1 cellular context compared by ENCODE assay signal in the genomic region with DNA sequence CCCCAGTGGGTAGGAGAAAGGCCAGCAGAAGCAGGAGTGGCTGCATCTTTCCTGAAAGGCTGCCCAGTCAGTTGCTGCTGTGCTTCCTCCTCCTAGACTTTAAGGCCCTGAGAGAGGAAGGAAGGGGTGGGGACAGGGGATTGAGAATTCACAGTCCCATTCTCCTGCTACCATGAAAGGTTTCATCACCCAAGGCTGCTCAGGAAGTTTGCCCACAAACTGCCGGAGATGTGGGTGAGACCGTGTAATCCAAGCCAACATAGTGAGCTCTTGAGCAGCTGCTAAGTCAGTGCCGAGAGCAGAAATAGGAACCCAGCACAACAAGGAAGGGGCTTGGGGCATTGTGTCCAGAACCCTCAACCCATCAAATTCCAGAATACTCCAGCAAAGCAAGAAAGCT.
TF ChIP-seq lines count a peak whose summit lies in the region.

A gene with protein sequence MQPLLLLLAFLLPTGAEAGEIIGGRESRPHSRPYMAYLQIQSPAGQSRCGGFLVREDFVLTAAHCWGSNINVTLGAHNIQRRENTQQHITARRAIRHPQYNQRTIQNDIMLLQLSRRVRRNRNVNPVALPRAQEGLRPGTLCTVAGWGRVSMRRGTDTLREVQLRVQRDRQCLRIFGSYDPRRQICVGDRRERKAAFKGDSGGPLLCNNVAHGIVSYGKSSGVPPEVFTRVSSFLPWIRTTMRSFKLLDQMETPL (minus strand): TSS at position 73 of the 400 bp plus-strand sequence. CDS start 27 bp downstream, at position 46.

TF ChIP-seq in K562, 482 proteins besides CTCF, POLR2A, EP300 and RAD21:
- 0 out of 2 replicates have a peak, but pooled peaks have one; percentile 9 for TF ChIP-seq SPI1 (IDR thresholded peaks at IDR 0.05; ENCODE audit: borderline replicate concordance, low read depth, low read length)
- no peak for TF ChIP-seq EWSR1 (IDR thresholded peaks at IDR 0.05; ENCODE audit: borderline replicate concordance, low read depth, partially characterized antibody)
